In the genomic region with DNA sequence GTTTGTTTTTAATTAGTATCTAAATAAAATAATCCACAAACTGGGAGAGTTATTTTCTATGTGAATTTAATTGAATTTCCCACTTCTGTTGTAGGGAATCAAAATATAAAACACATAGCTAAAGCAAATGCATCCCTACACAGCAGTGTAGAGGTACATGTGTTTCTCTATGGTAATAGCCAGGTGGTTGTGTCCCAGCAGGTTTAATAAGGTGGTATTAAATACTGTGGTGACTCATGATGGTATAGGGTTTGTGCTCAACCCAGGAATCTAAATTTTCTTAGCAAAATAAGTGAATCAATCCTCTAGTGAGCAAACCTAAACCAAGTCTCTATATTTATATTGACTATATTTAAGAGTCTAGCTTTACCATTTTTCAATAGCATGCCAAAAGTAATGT, we compare ENCODE assay signal across 19 cellular contexts.
"Had no signal": no experiment of that assay in that cellular context is flagged by ENCODE, and none has a peak within 500 bp of the region (broad histone marks: within the 10 kb centered on the region; RNA-seq: fewer than 3 reads in every experiment).

No MANE protein-coding gene starts in this region.

- H3K36me3 ChIP-seq: brain microvascular endothelial cell, cardiac muscle cell had no signal

- H3K27me3 ChIP-seq: brain microvascular endothelial cell, cardiac muscle cell had no signal

- H3K9ac ChIP-seq: SK-N-SH had no signal

- H3K27ac ChIP-seq: brain microvascular endothelial cell, cardiac muscle cell, PC-9 had no signal

- H3K9me3 ChIP-seq: SK-N-SH had no signal

- ATAC-seq: activated CD4-positive, CD25-positive, alpha-beta regulatory T cell treated with anti-CD3 and anti-CD28 coated beads, Interleukin-2, amount 50 U/mL, for 24 hours; activated CD8-positive, alpha-beta T cell treated with anti-CD3 and anti-CD28 coated beads for 36 hours; activated T-cell treated with anti-CD3 and anti-CD28 coated beads, Interleukin-2, amount 50 U/mL, for 72 hours had no signal

- H3K9me2 ChIP-seq: SK-N-SH had no signal

- H3K4me2 ChIP-seq: PC-9, SK-N-SH had no signal

- H3K4me3 ChIP-seq: cardiac muscle cell, PC-9 had no signal

- DNase-seq: activated CD4-positive, alpha-beta T cell treated with anti-CD3 and anti-CD28 coated beads for 4 hours; activated CD8-positive, alpha-beta memory T cell treated with anti-CD3 and anti-CD28 coated beads, Interleukin-2, amount 50 U/mL, for 4 hours; activated CD8-positive, alpha-beta T cell treated with anti-CD3 and anti-CD28 coated beads for 36 hours; activated gamma-delta T cell treated with Interleukin-2 at 50 U/mL for 16 hours; activated naive CD4-positive, alpha-beta T cell treated with anti-CD3 and anti-CD28 coated beads, Interleukin-2, amount 10 ng/mL, durations not matched to agents 7 days and 5 days; activated naive CD8-positive, alpha-beta T cell treated with anti-CD3 and anti-CD28 coated beads for 36 hours; activated T-cell treated with anti-CD3 and anti-CD28 coated beads, Interleukin-2, amount 50 U/mL, for 72 hours; brain microvascular endothelial cell; MM.1S; NCI-H1105; NCI-H1436; NCI-H187 treated with DMSO at 0.1 percent for 48 hours; NCI-H2081 treated with DMSO at 0.1 percent for 48 hours; NCI-H226; NCI-H510A treated with DMSO at 0.1 percent for 48 hours; PC-9 had no signal

- H2AFZ ChIP-seq: PC-9 had no signal
